11 cellular contexts compared by ENCODE assay signal in the genomic region with DNA sequence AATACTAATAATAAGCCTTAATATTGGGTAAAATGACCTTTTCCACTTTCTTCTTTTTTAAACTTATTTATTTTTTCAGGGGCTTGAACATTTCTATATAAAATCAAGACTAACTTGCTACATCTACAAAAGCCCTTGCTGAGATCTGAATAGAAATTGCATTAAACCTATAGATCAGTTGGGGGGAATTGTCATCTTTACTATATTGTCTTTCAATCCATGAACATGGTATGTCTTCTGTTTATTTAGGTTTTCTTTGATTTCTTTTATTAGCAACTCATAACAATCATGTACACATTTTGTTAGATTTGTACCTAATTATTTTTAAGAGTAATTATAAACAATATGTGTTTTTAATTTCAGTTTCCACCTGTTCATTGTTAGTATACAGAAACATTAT.
"Had no signal": no experiment of that assay in that cellular context is flagged by ENCODE, and none has a peak within 500 bp of the region (broad histone marks: within the 10 kb centered on the region; RNA-seq: fewer than 3 reads in every experiment).

No MANE protein-coding gene starts in this region.

- H3K27ac ChIP-seq: adrenal gland, ascending aorta, body of pancreas, brain microvascular endothelial cell, breast epithelium, cardiac muscle cell had no signal

- H3K4me3 ChIP-seq: adrenal gland, ascending aorta, body of pancreas, breast epithelium, cardiac muscle cell had no signal

- H3K9me3 ChIP-seq: body of pancreas had no signal

- H3K4me1 ChIP-seq: adrenal gland, ascending aorta, body of pancreas, breast epithelium had no signal

- H3K36me3 ChIP-seq: adrenal gland, ascending aorta, brain microvascular endothelial cell, breast epithelium, cardiac muscle cell had no signal

- ATAC-seq: activated naive CD4-positive, alpha-beta T cell treated with anti-CD3 and anti-CD28 coated beads, Interleukin-2, amount 50 U/mL, for 72 hours; activated naive CD8-positive, alpha-beta T cell treated with anti-CD3 and anti-CD28 coated beads, Interleukin-2, amount 50 U/mL, for 24 hours; activated T-cell treated with anti-CD3 and anti-CD28 coated beads, Interleukin-2, amount 50 U/mL, for 4 hours; activated T-cell treated with anti-CD3 and anti-CD28 coated beads, Interleukin-2, amount 50 U/mL, for 72 hours; activated T-helper 17 cell treated with anti-CD3 and anti-CD28 coated beads, Interleukin-2, amount 50 U/mL, for 72 hours; body of pancreas had no signal
